18 cellular contexts compared by ENCODE assay signal in the genomic region with DNA sequence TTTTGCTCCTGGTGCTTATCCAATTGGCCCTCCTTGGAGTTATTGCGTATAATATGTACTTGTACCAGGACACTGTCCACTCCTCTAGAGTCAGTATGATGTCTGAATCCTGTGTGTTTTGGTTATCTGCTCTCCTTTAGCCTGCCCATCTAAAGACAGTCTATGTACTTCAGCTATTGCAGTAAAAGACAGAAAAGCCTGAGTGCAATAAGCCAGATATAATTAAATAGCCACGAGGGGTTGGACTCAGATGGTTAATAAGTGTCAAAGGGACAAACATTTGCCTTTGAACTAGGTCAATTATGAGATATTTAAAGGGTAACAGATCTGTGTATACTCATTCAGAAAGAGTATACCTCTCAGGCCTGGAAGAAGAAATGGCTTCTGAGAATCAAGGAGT.
DNase-seq lines count a peak whose midpoint lies in the region; ATAC-seq and TF ChIP-seq lines count a peak whose summit lies in the region.
"Had no signal": no experiment of that assay in that cellular context is flagged by ENCODE, and none has a peak within 500 bp of the region (broad histone marks: within the 10 kb centered on the region; RNA-seq: fewer than 3 reads in every experiment).

No MANE protein-coding gene starts in this region.

- H3K36me3 ChIP-seq in right lobe of liver, result no peaks in the 10 kb centered on the region
- H3K36me3 ChIP-seq: HAP-1 had no signal

- peak; percentile 69 to 80 (median 74) for ATAC-seq in right lobe of liver
- ATAC-seq in GM18861 (IDR thresholded peaks at IDR 0.05; ENCODE audit: unreplicated experiment), result no peak
- ATAC-seq: GM12878, GM23338 had no signal

- TF ChIP-seq CTCF in 22Rv1 (IDR thresholded peaks at IDR 0.05) (no peak), VCaP (conservative IDR thresholded peaks at IDR 0.05) (no peak), right lobe of liver (IDR thresholded peaks at IDR 0.05) (no peak)

- H3K27ac ChIP-seq in 22Rv1 (peak overlapping the region; percentile 62), VCaP (peak overlapping the region; percentile 24; the same call in 1 of the 2 replicates), right lobe of liver (no peak overlapping the region)

- intact Hi-C loops in right lobe of liver (cut with DNase I), result no loop called here

- peak; percentile 42 for DNase-seq in DMS53 treated with DMSO at 0.1 percent for 48 hours (lab: John Stamatoyannopoulos, UW; ENCODE audit: unreplicated experiment)
- DNase-seq in right lobe of liver, result no peak
- no peak for DNase-seq in cerebellar nuclear complex (lab: John Stamatoyannopoulos, UW)
- DNase-seq in NCI-H1417 treated with DMSO at 0.1 percent for 48 hours (lab: John Stamatoyannopoulos, UW), result no peak
- DNase-seq: C1 segment of cervical spinal cord; Calu3; CD4-positive, alpha-beta memory T cell; COR-L47; DMS79; EL; GDM1; HFFc6 had no signal

- no peaks in the 10 kb centered on the region for H3K27me3 ChIP-seq in right lobe of liver

- peaks cover 0 to 17% (median 2%) of the 10 kb centered on the region in 4 donors for H3K4me1 ChIP-seq in right lobe of liver

- no peak for TF ChIP-seq POLR2A in right lobe of liver (IDR thresholded peaks at IDR 0.05)

- WGBS in right lobe of liver (ENCODE audit: insufficient coverage, low coverage, low lambda C conversion rate, missing lambda C conversion rate), result 43% methylated on average over 2 of the region's 2 CpGs

- no peak overlapping the region for H3K4me3 ChIP-seq in right lobe of liver
- H3K4me3 ChIP-seq: GM12878, GM23338, HAP-1 had no signal

- no peaks in the 10 kb centered on the region for H3K9me3 ChIP-seq in right lobe of liver
- H3K9me3 ChIP-seq: HAP-1 had no signal

Comparison
In these comparisons a context has a peak if more than half of its experiments do, and no peak if none do; other contexts are left out.
1. H3K27ac ChIP-seq: peak in 22Rv1 (single experiment) and VCaP (single experiment); none in right lobe of liver (0 of 3).